In genomic region chr20:17747431-17747846, GRCh38 we compare ENCODE assay signal across 1 cellular context.
TF ChIP-seq lines count a peak whose summit lies in the region.

No MANE protein-coding gene starts in this region.

TF ChIP-seq in HepG2, 621 proteins besides CTCF, POLR2A, EP300 and RAD21 (continues in another document):
- TF ChIP-seq, protein P1, sequence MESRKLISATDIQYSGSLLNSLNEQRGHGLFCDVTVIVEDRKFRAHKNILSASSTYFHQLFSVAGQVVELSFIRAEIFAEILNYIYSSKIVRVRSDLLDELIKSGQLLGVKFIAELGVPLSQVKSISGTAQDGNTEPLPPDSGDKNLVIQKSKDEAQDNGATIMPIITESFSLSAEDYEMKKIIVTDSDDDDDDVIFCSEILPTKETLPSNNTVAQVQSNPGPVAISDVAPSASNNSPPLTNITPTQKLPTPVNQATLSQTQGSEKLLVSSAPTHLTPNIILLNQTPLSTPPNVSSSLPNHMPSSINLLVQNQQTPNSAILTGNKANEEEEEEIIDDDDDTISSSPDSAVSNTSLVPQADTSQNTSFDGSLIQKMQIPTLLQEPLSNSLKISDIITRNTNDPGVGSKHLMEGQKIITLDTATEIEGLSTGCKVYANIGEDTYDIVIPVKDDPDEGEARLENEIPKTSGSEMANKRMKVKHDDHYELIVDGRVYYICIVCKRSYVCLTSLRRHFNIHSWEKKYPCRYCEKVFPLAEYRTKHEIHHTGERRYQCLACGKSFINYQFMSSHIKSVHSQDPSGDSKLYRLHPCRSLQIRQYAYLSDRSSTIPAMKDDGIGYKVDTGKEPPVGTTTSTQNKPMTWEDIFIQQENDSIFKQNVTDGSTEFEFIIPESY (CRISPR knock-in tag; IDR thresholded peaks at IDR 0.05) = 0 out of 2 replicates have a peak, but pooled peaks have one; percentile 20
- peak; percentile 85; the same call in 1 of the 2 replicates for TF ChIP-seq TRAFD1 (CRISPR knock-in tag; IDR thresholded peaks at IDR 0.05; ENCODE audit: borderline replicate concordance)
- TF ChIP-seq U2AF1 (optimal IDR thresholded peaks at IDR 0.05; ENCODE audit: low read depth, low read length) = no peak
- TF ChIP-seq STAG1 (CRISPR knock-in tag; IDR thresholded peaks at IDR 0.05) = no peak
- peak; percentile 92 for TF ChIP-seq RBAK (CRISPR knock-in tag; IDR thresholded peaks at IDR 0.05)
- TF ChIP-seq SP4 (CRISPR knock-in tag; IDR thresholded peaks at IDR 0.05) = peak; percentile 20; the same call in 1 of the 2 replicates
- TF ChIP-seq TEAD3 (CRISPR knock-in tag; optimal IDR thresholded peaks at IDR 0.05; ENCODE audit: borderline replicate concordance) = peak; percentile 12
- TF ChIP-seq, protein P2, sequence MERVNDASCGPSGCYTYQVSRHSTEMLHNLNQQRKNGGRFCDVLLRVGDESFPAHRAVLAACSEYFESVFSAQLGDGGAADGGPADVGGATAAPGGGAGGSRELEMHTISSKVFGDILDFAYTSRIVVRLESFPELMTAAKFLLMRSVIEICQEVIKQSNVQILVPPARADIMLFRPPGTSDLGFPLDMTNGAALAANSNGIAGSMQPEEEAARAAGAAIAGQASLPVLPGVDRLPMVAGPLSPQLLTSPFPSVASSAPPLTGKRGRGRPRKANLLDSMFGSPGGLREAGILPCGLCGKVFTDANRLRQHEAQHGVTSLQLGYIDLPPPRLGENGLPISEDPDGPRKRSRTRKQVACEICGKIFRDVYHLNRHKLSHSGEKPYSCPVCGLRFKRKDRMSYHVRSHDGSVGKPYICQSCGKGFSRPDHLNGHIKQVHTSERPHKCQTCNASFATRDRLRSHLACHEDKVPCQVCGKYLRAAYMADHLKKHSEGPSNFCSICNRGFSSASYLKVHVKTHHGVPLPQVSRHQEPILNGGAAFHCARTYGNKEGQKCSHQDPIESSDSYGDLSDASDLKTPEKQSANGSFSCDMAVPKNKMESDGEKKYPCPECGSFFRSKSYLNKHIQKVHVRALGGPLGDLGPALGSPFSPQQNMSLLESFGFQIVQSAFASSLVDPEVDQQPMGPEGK (CRISPR knock-in tag; IDR thresholded peaks at IDR 0.05) = no peak
- no peak for TF ChIP-seq PHF20 (CRISPR knock-in tag; IDR thresholded peaks at IDR 0.05)
- 0 out of 2 replicates have a peak, but pooled peaks have one; percentile 2 for TF ChIP-seq MAFF (IDR thresholded peaks at IDR 0.05; ENCODE audit: low read depth, low read length)
- TF ChIP-seq ZNF670 (CRISPR knock-in tag; IDR thresholded peaks at IDR 0.05; ENCODE audit: borderline replicate concordance) = no peak
- TF ChIP-seq, protein P3, sequence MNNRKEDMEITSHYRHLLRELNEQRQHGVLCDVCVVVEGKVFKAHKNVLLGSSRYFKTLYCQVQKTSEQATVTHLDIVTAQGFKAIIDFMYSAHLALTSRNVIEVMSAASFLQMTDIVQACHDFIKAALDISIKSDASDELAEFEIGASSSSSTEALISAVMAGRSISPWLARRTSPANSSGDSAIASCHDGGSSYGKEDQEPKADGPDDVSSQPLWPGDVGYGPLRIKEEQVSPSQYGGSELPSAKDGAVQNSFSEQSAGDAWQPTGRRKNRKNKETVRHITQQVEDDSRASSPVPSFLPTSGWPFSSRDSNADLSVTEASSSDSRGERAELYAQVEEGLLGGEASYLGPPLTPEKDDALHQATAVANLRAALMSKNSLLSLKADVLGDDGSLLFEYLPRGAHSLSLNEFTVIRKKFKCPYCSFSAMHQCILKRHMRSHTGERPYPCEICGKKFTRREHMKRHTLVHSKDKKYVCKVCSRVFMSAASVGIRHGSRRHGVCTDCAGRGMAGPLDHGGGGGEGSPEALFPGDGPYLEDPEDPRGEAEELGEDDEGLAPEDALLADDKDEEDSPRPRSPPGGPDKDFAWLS (CRISPR knock-in tag; IDR thresholded peaks at IDR 0.05; ENCODE audit: borderline replicate concordance) = no peak
- TF ChIP-seq ZNF430 (CRISPR knock-in tag; IDR thresholded peaks at IDR 0.05) = 0 out of 2 replicates have a peak, but pooled peaks have one; percentile 50
- TF ChIP-seq PAX8 (CRISPR knock-in tag; IDR thresholded peaks at IDR 0.05; ENCODE audit: borderline replicate concordance) = no peak
- peak; percentile 16; the same call in 1 of the 2 replicates for TF ChIP-seq ZNF687 (CRISPR knock-in tag; IDR thresholded peaks at IDR 0.05)
- TF ChIP-seq GABPB1 (CRISPR knock-in tag; IDR thresholded peaks at IDR 0.05) = 0 out of 2 replicates have a peak, but pooled peaks have one; percentile 19
- peak; percentile 10; the same call in 1 of the 2 replicates for TF ChIP-seq ZNF644 (CRISPR knock-in tag; IDR thresholded peaks at IDR 0.05; ENCODE audit: low read depth)
- TF ChIP-seq ZNF761 (CRISPR knock-in tag; conservative IDR thresholded peaks at IDR 0.05) = 0 out of 2 replicates have a peak, but pooled peaks have one; percentile 10
- no peak for TF ChIP-seq ZHX2 (IDR thresholded peaks at IDR 0.05; ENCODE audit: low read depth)
- no peak for TF ChIP-seq ZHX2 (CRISPR knock-in tag; IDR thresholded peaks at IDR 0.05; ENCODE audit: borderline replicate concordance)
- TF ChIP-seq SSRP1 (CRISPR knock-in tag; IDR thresholded peaks at IDR 0.05) = no peak
- TF ChIP-seq ZNF12 (CRISPR knock-in tag; IDR thresholded peaks at IDR 0.05) = peak; percentile 93
- no peak for TF ChIP-seq SUZ12 (IDR thresholded peaks at IDR 0.05; ENCODE audit: low read depth, low read length)
- no peak for TF ChIP-seq SIX4 (CRISPR knock-in tag; IDR thresholded peaks at IDR 0.05)
- TF ChIP-seq, protein P4, sequence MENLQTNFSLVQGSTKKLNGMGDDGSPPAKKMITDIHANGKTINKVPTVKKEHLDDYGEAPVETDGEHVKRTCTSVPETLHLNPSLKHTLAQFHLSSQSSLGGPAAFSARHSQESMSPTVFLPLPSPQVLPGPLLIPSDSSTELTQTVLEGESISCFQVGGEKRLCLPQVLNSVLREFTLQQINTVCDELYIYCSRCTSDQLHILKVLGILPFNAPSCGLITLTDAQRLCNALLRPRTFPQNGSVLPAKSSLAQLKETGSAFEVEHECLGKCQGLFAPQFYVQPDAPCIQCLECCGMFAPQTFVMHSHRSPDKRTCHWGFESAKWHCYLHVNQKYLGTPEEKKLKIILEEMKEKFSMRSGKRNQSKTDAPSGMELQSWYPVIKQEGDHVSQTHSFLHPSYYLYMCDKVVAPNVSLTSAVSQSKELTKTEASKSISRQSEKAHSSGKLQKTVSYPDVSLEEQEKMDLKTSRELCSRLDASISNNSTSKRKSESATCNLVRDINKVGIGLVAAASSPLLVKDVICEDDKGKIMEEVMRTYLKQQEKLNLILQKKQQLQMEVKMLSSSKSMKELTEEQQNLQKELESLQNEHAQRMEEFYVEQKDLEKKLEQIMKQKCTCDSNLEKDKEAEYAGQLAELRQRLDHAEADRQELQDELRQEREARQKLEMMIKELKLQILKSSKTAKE (CRISPR knock-in tag; IDR thresholded peaks at IDR 0.05; ENCODE audit: borderline replicate concordance) = 0 out of 2 replicates have a peak, but pooled peaks have one; percentile 11
- no peak for TF ChIP-seq ZNF773 (CRISPR knock-in tag; IDR thresholded peaks at IDR 0.05; ENCODE audit: borderline replicate concordance)
- peak; percentile 71 for TF ChIP-seq ZMYM3 (CRISPR knock-in tag; IDR thresholded peaks at IDR 0.05)
- 0 out of 2 replicates have a peak, but pooled peaks have one; percentile 37 for TF ChIP-seq BORCS8-MEF2B (CRISPR knock-in tag; IDR thresholded peaks at IDR 0.05)
- peak; percentile 54; the same call in 1 of the 2 replicates for TF ChIP-seq KDM5B (CRISPR knock-in tag; IDR thresholded peaks at IDR 0.05; ENCODE audit: borderline replicate concordance)
- no peak for TF ChIP-seq NCOR1 (IDR thresholded peaks at IDR 0.05; ENCODE audit: borderline replicate concordance, low read length)
- 0 out of 2 replicates have a peak, but pooled peaks have one; percentile 16 for TF ChIP-seq MZF1 (CRISPR knock-in tag; IDR thresholded peaks at IDR 0.05; ENCODE audit: borderline replicate concordance)
- peak; percentile 64; the same call in 1 of the 2 replicates for TF ChIP-seq NRL (CRISPR knock-in tag; IDR thresholded peaks at IDR 0.05; ENCODE audit: borderline replicate concordance)
- TF ChIP-seq HIVEP1 (CRISPR knock-in tag; IDR thresholded peaks at IDR 0.05) = 0 out of 2 replicates have a peak, but pooled peaks have one; percentile 44
- 0 out of 2 replicates have a peak, but pooled peaks have one; percentile 31 for TF ChIP-seq CCDC6 (CRISPR knock-in tag; IDR thresholded peaks at IDR 0.05)
- TF ChIP-seq MAFK (conservative IDR thresholded peaks at IDR 0.05 in 1 of 2, IDR thresholded peaks at IDR 0.05 in 1 of 2; ENCODE audit: low read length in 2 of 2) = 0 out of 4 replicates have a peak, but pooled peaks of 1 of the 2 experiments have one; percentile 0
- TF ChIP-seq, protein P5, sequence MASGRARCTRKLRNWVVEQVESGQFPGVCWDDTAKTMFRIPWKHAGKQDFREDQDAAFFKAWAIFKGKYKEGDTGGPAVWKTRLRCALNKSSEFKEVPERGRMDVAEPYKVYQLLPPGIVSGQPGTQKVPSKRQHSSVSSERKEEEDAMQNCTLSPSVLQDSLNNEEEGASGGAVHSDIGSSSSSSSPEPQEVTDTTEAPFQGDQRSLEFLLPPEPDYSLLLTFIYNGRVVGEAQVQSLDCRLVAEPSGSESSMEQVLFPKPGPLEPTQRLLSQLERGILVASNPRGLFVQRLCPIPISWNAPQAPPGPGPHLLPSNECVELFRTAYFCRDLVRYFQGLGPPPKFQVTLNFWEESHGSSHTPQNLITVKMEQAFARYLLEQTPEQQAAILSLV (CRISPR knock-in tag; IDR thresholded peaks at IDR 0.05; ENCODE audit: borderline replicate concordance) = peak; percentile 45; the same call in 1 of the 2 replicates
- peak; percentile 48 for TF ChIP-seq SAP130 (CRISPR knock-in tag; IDR thresholded peaks at IDR 0.05; ENCODE audit: low read depth)
